ENCODE assay signal across 1 cellular context in genomic region chr16:77724174-77724573, GRCh38.
A peak's percentile ranks its signal among the peaks of the same experiment; 100 is the strongest.
TF ChIP-seq lines count a peak whose summit lies in the region.

No MANE protein-coding gene starts in this region.

TF ChIP-seq in HepG2, 621 proteins besides CTCF, POLR2A, EP300 and RAD21 (continued from another document and continues in another):
- TF ChIP-seq HNRNPK (IDR thresholded peaks at IDR 0.05; ENCODE audit: low read depth, low read length, poor library complexity, severe bottlenecking), result no peak
- TF ChIP-seq RXRA (CRISPR knock-in tag; IDR thresholded peaks at IDR 0.05), result 0 out of 2 replicates have a peak, but pooled peaks have one; percentile 37
- TF ChIP-seq GATAD2A (CRISPR knock-in tag; IDR thresholded peaks at IDR 0.05), result peak; percentile 36; the same call in 1 of the 2 replicates
- peak; percentile 57; the same call in 1 of the 2 replicates for TF ChIP-seq ZNF644 (CRISPR knock-in tag; IDR thresholded peaks at IDR 0.05; ENCODE audit: low read depth)
- TF ChIP-seq RARA (CRISPR knock-in tag; IDR thresholded peaks at IDR 0.05), result peak; percentile 81
- 0 out of 2 replicates have a peak, but pooled peaks have one; percentile 38 for TF ChIP-seq ISL2 (CRISPR knock-in tag; IDR thresholded peaks at IDR 0.05)
- peak; percentile 70 for TF ChIP-seq ARID5B (CRISPR knock-in tag; IDR thresholded peaks at IDR 0.05)
- TF ChIP-seq REXO4 (CRISPR knock-in tag; IDR thresholded peaks at IDR 0.05; ENCODE audit: borderline replicate concordance), result no peak
- TF ChIP-seq ZNF562 (CRISPR knock-in tag; IDR thresholded peaks at IDR 0.05; ENCODE audit: borderline replicate concordance), result no peak
- TF ChIP-seq MAX (IDR thresholded peaks at IDR 0.05), result 0 out of 2 replicates have a peak, but pooled peaks have one; percentile 24
- TF ChIP-seq ZNF281 (CRISPR knock-in tag; IDR thresholded peaks at IDR 0.05; ENCODE audit: borderline replicate concordance), result 0 out of 2 replicates have a peak, but pooled peaks have one; percentile 9
- 0 out of 2 replicates have a peak, but pooled peaks have one; percentile 13 for TF ChIP-seq HOMEZ (CRISPR knock-in tag; IDR thresholded peaks at IDR 0.05; ENCODE audit: low read depth)
- peak; percentile 22; the same call in 1 of the 2 replicates for TF ChIP-seq PITX1 (CRISPR knock-in tag; IDR thresholded peaks at IDR 0.05)
- no peak for TF ChIP-seq ZNF782 (CRISPR knock-in tag; IDR thresholded peaks at IDR 0.05; ENCODE audit: borderline replicate concordance)
- TF ChIP-seq GABPA (IDR thresholded peaks at IDR 0.05; ENCODE audit: low read depth, low read length), result no peak
- peak; percentile 65 for TF ChIP-seq GABPA (CRISPR knock-in tag; IDR thresholded peaks at IDR 0.05; ENCODE audit: low read depth)
- 0 out of 4 replicates have a peak, but pooled peaks of 1 of the 2 experiments have one; percentile 13 for TF ChIP-seq ATF4 (CRISPR knock-in tag; IDR thresholded peaks at IDR 0.05)
- no peak for TF ChIP-seq RELA (CRISPR knock-in tag; IDR thresholded peaks at IDR 0.05)
- TF ChIP-seq CEBPB (IDR thresholded peaks at IDR 0.05; ENCODE audit: borderline replicate concordance, low read depth, low read length), result peak; percentile 47; the same call in 1 of the 2 replicates
- TF ChIP-seq ZNF292 (CRISPR knock-in tag; IDR thresholded peaks at IDR 0.05; ENCODE audit: borderline replicate concordance, low read depth), result 0 out of 2 replicates have a peak, but pooled peaks have one; percentile 26
- peak; percentile 90 for TF ChIP-seq SP5 (CRISPR knock-in tag; IDR thresholded peaks at IDR 0.05; ENCODE audit: borderline replicate concordance, low read depth)
- no peak for TF ChIP-seq SOX6 (IDR thresholded peaks at IDR 0.05)
- peak; percentile 64 for TF ChIP-seq SOX6 (CRISPR knock-in tag; IDR thresholded peaks at IDR 0.05)
- peak; percentile 30; the same call in 1 of the 2 replicates for TF ChIP-seq ZNF574 (CRISPR knock-in tag; IDR thresholded peaks at IDR 0.05)
- TF ChIP-seq NFRKB (IDR thresholded peaks at IDR 0.05), result no peak
- no peak for TF ChIP-seq SOX13 (IDR thresholded peaks at IDR 0.05)
- 0 out of 4 replicates have a peak, but pooled peaks of 1 of the 2 experiments have one; percentile 41 for TF ChIP-seq SOX13 (CRISPR knock-in tag; conservative IDR thresholded peaks at IDR 0.05 in 1 of 2, IDR thresholded peaks at IDR 0.05 in 1 of 2)
- TF ChIP-seq MAFG (CRISPR knock-in tag; IDR thresholded peaks at IDR 0.05), result no peak
- TF ChIP-seq ATM (IDR thresholded peaks at IDR 0.05; ENCODE audit: borderline replicate concordance), result no peak
- peak; percentile 67 for TF ChIP-seq ZMYM4 (CRISPR knock-in tag; IDR thresholded peaks at IDR 0.05)
- TF ChIP-seq CEBPG (CRISPR knock-in tag; IDR thresholded peaks at IDR 0.05), result peak; percentile 80
- no peak for TF ChIP-seq ZNF10 (CRISPR knock-in tag; IDR thresholded peaks at IDR 0.05; ENCODE audit: borderline replicate concordance, low read depth)
- TF ChIP-seq ZGPAT (CRISPR knock-in tag; IDR thresholded peaks at IDR 0.05), result peak; percentile 35; the same call in 1 of the 2 replicates
- TF ChIP-seq ZNF382 (CRISPR knock-in tag; IDR thresholded peaks at IDR 0.05; ENCODE audit: borderline replicate concordance), result no peak
- TF ChIP-seq CREM (IDR thresholded peaks at IDR 0.05), result 0 out of 2 replicates have a peak, but pooled peaks have one; percentile 19
- no peak for TF ChIP-seq CREM (CRISPR knock-in tag; IDR thresholded peaks at IDR 0.05)
- no peak for TF ChIP-seq ZFY (CRISPR knock-in tag; IDR thresholded peaks at IDR 0.05)
- 0 out of 2 replicates have a peak, but pooled peaks have one; percentile 10 for TF ChIP-seq THAP11 (CRISPR knock-in tag; IDR thresholded peaks at IDR 0.05)
- peak; percentile 48; the same call in 1 of the 2 replicates for TF ChIP-seq GABPB1 (CRISPR knock-in tag; IDR thresholded peaks at IDR 0.05)
- peak; percentile 69; the same call in 1 of the 2 replicates for TF ChIP-seq ETV5 (CRISPR knock-in tag; IDR thresholded peaks at IDR 0.05; ENCODE audit: borderline replicate concordance)
- peak; percentile 74 for TF ChIP-seq HNF4A (CRISPR knock-in tag; IDR thresholded peaks at IDR 0.05)
- no peak for TF ChIP-seq SMARCE1 (IDR thresholded peaks at IDR 0.05; ENCODE audit: borderline replicate concordance)
- TF ChIP-seq PAXIP1 (CRISPR knock-in tag; conservative IDR thresholded peaks at IDR 0.05), result peak; percentile 27; the same call in 1 of the 2 replicates
- no peak for TF ChIP-seq ZNF44 (CRISPR knock-in tag; IDR thresholded peaks at IDR 0.05)
- peak; percentile 40; the same call in 1 of the 2 replicates for TF ChIP-seq MIXL1 (CRISPR knock-in tag; IDR thresholded peaks at IDR 0.05)
- peak; percentile 36; the same call in 1 of the 2 replicates for TF ChIP-seq NR2F2 (IDR thresholded peaks at IDR 0.05; ENCODE audit: borderline replicate concordance, low read depth)
- TF ChIP-seq KAT7 (CRISPR knock-in tag; IDR thresholded peaks at IDR 0.05; ENCODE audit: borderline replicate concordance), result 0 out of 2 replicates have a peak, but pooled peaks have one; percentile 19
- peak; percentile 64 for TF ChIP-seq NR2F6 (IDR thresholded peaks at IDR 0.05)
- peak; percentile 76; the same call in 1 of the 2 replicates for TF ChIP-seq NR2F6 (CRISPR knock-in tag; IDR thresholded peaks at IDR 0.05)
- 0 out of 2 replicates have a peak, but pooled peaks have one; percentile 56 for TF ChIP-seq ZNF317 (CRISPR knock-in tag; IDR thresholded peaks at IDR 0.05)
- no peak for TF ChIP-seq MIER3 (CRISPR knock-in tag; IDR thresholded peaks at IDR 0.05; ENCODE audit: borderline replicate concordance)
